12 cellular contexts compared by ENCODE assay signal in genomic region chr10:14779053-14779649, GRCh38. TPM values are rescaled to one million over a fixed set of nuclear protein-coding genes. Genes with fewer than 3 reads are reported as not detected.
A peak's percentile ranks its signal among the peaks of the same experiment; 100 is the strongest.
DNase-seq lines count a peak whose midpoint lies in the region; ATAC-seq and TF ChIP-seq lines count a peak whose summit lies in the region.
"Had no signal": no experiment of that assay in that cellular context is flagged by ENCODE, and none has a peak within 500 bp of the region (broad histone marks: within the 10 kb centered on the region; RNA-seq: fewer than 3 reads in every experiment).

No MANE protein-coding gene starts in this region.

- H3K27ac ChIP-seq in GM23338 (ENCODE audit: low read depth) (no peak overlapping the region), right cardiac atrium (ENCODE audit: low read length) (no peak overlapping the region)
- H3K27ac ChIP-seq: HL-60, suprapubic skin had no signal

- H3K9me3 ChIP-seq in right cardiac atrium (ENCODE audit: control insufficient read depth, low read length), result no peaks in the 10 kb centered on the region
- H3K9me3 ChIP-seq: suprapubic skin had no signal

- no peaks in the 10 kb centered on the region for H4K20me1 ChIP-seq in GM23338 (replicated peaks; ENCODE audit: insufficient read depth)

- no peaks in the 10 kb centered on the region for H3F3A ChIP-seq in GM23338 (replicated peaks; ENCODE audit: low read depth)

- no peaks in the 10 kb centered on the region for H3K79me2 ChIP-seq in GM23338 (replicated peaks; ENCODE audit: insufficient read depth)

- intact Hi-C loops in right cardiac atrium (cut with DNase I), result no loop called here
- intact Hi-C loops in activated T-helper 2 cell treated with anti-CD3 and anti-CD28 coated beads, Interferon-gamma antibody, Interleukin-2, Interleukin-4, amounts not matched to agents 10 μg/mL and 5 μg/mL and 100 μg/mL, durations not matched to agents 14 hours and 24 hours and 36 hours (cut with micrococcal nuclease), result no loop called here

- no peaks in the 10 kb centered on the region for H3K36me3 ChIP-seq in GM23338 (ENCODE audit: insufficient read depth)
- H3K36me3 ChIP-seq: suprapubic skin had no signal

- 57% methylated on average over 6 of the region's 6 CpGs for WGBS in right cardiac atrium

- no peaks in the 10 kb centered on the region for H3K4me1 ChIP-seq in GM23338 (ENCODE audit: insufficient read depth)
- H3K4me1 ChIP-seq in right cardiac atrium (ENCODE audit: control insufficient read depth, insufficient read depth, low read length), result peaks cover 2% of the 10 kb centered on the region
- H3K4me1 ChIP-seq: suprapubic skin had no signal

- no peak overlapping the region for H3K4me2 ChIP-seq in GM23338

- H3K36me3 Mint-ChIP-seq in GM23338 (ENCODE audit: low read depth) (no peaks in the 10 kb centered on the region), type B pancreatic cell (no peaks in the 10 kb centered on the region)
- H3K36me3 Mint-ChIP-seq in activated T-helper 2 cell treated with anti-CD3 and anti-CD28 coated beads, Interferon-gamma antibody, Interleukin-2, Interleukin-4, amounts not matched to agents 10 μg/mL and 5 μg/mL and 100 μg/mL, durations not matched to agents 14 hours and 24 hours and 36 hours (ENCODE audit: low read depth), result no peaks in the 10 kb centered on the region

- H3K27me3 Mint-ChIP-seq in GM23338 (ENCODE audit: insufficient read depth, low read depth, poor library complexity) (peaks cover 7% of the 10 kb centered on the region), type B pancreatic cell (no peaks in the 10 kb centered on the region)
- peaks cover 4% of the 10 kb centered on the region for H3K27me3 Mint-ChIP-seq in activated T-helper 2 cell treated with anti-CD3 and anti-CD28 coated beads, Interferon-gamma antibody, Interleukin-2, Interleukin-4, amounts not matched to agents 10 μg/mL and 5 μg/mL and 100 μg/mL, durations not matched to agents 14 hours and 24 hours and 36 hours (ENCODE audit: low read depth)
- H3K27me3 Mint-ChIP-seq: activated CD4-positive, alpha-beta T cell treated with anti-CD3 and anti-CD28 coated beads for 36 hours had no signal

- H3K9me2 ChIP-seq in GM23338 (ENCODE audit: insufficient read depth), result no peaks in the 10 kb centered on the region

- H3K4me3 Mint-ChIP-seq in GM23338 (no peak overlapping the region), type B pancreatic cell (no peak overlapping the region)
- no peak overlapping the region for H3K4me3 Mint-ChIP-seq in activated T-helper 2 cell treated with anti-CD3 and anti-CD28 coated beads, Interferon-gamma antibody, Interleukin-2, Interleukin-4, amounts not matched to agents 10 μg/mL and 5 μg/mL and 100 μg/mL, durations not matched to agents 14 hours and 24 hours and 36 hours (ENCODE audit: low read depth)
- H3K4me3 Mint-ChIP-seq: activated CD4-positive, alpha-beta T cell treated with anti-CD3 and anti-CD28 coated beads for 36 hours; activated T-helper 1 cell treated with anti-CD3 and anti-CD28 coated beads, Interleukin-12 subunit alpha, Interleukin-12 subunit beta, Interleukin-2, Interleukin-4 antibody, amounts not matched to agents 30 ng/mL and 10 ng/mL and 1 ng/mL, durations not matched to agents 14 hours and 24 hours and 36 hours had no signal

- H3K27me3 ChIP-seq in GM23338 (ENCODE audit: insufficient read depth) (no peaks in the 10 kb centered on the region), right cardiac atrium (ENCODE audit: control insufficient read depth, insufficient read depth) (no peaks in the 10 kb centered on the region)
- H3K27me3 ChIP-seq: suprapubic skin had no signal

- H3K27ac Mint-ChIP-seq in GM23338, result no peak overlapping the region
- H3K27ac Mint-ChIP-seq in type B pancreatic cell, result peak overlapping the region; percentile 71
- no peak overlapping the region for H3K27ac Mint-ChIP-seq in activated T-helper 2 cell treated with anti-CD3 and anti-CD28 coated beads, Interferon-gamma antibody, Interleukin-2, Interleukin-4, amounts not matched to agents 10 μg/mL and 5 μg/mL and 100 μg/mL, durations not matched to agents 14 hours and 24 hours and 36 hours
- H3K27ac Mint-ChIP-seq: activated CD4-positive, alpha-beta T cell treated with anti-CD3 and anti-CD28 coated beads for 36 hours; activated T-helper 1 cell treated with anti-CD3 and anti-CD28 coated beads, Interleukin-12 subunit alpha, Interleukin-12 subunit beta, Interleukin-2, Interleukin-4 antibody, amounts not matched to agents 30 ng/mL and 10 ng/mL and 1 ng/mL, durations not matched to agents 14 hours and 24 hours and 36 hours had no signal

- 0 out of 2 replicates have a peak overlapping the region, but pooled peaks have one; percentile 52 for H2AFZ ChIP-seq in GM23338

- TF ChIP-seq CTCF in GM23338 (conservative IDR thresholded peaks at IDR 0.05; ENCODE audit: low read depth in 2 of 2), result no peak
- no peak for TF ChIP-seq CTCF in cardiac fibroblast (IDR thresholded peaks at IDR 0.05; ENCODE audit: low read depth, low read length)
- TF ChIP-seq CTCF in type B pancreatic cell (conservative IDR thresholded peaks at IDR 0.05), result no peak

- H3K9me3 Mint-ChIP-seq in GM23338 (no peaks in the 10 kb centered on the region), type B pancreatic cell (no peaks in the 10 kb centered on the region)
- peaks cover under 1% of the 10 kb centered on the region for H3K9me3 Mint-ChIP-seq in activated T-helper 2 cell treated with anti-CD3 and anti-CD28 coated beads, Interferon-gamma antibody, Interleukin-2, Interleukin-4, amounts not matched to agents 10 μg/mL and 5 μg/mL and 100 μg/mL, durations not matched to agents 14 hours and 24 hours and 36 hours

- DNase-seq in GM23338 (ENCODE audit: low spot score), result no peak
- peak; percentile 12 to 51 for DNase-seq in cardiac fibroblast (ENCODE audit: low read depth in 2 of 2)
- no peak for DNase-seq in right cardiac atrium
- DNase-seq in type B pancreatic cell (ENCODE audit: extremely low spot score, unreplicated experiment), result no peak
- DNase-seq in activated T-helper 2 cell treated with anti-CD3 and anti-CD28 coated beads, Interferon-gamma antibody, Interleukin-2, Interleukin-4, amounts not matched to agents 10 μg/mL and 5 μg/mL and 100 μg/mL, durations not matched to agents 14 hours and 24 hours and 36 hours (ENCODE audit: low spot score), result no peak
- no peak for DNase-seq in stimulated activated CD4-positive, alpha-beta T cell treated with anti-CD3 and anti-CD28 coated beads, Interleukin-12 subunit alpha, Interleukin-12 subunit beta, amount 100 ng/mL, for 4 hours
- DNase-seq: activated CD4-positive, alpha-beta T cell treated with anti-CD3 and anti-CD28 coated beads for 36 hours had no signal

- 0 out of 3 replicates have a peak, but pooled peaks cover 3% of the 10 kb centered on the region for H3K4me1 Mint-ChIP-seq in GM23338
- no peaks in the 10 kb centered on the region for H3K4me1 Mint-ChIP-seq in type B pancreatic cell (ENCODE audit: unreplicated experiment)
- H3K4me1 Mint-ChIP-seq in activated T-helper 2 cell treated with anti-CD3 and anti-CD28 coated beads, Interferon-gamma antibody, Interleukin-2, Interleukin-4, amounts not matched to agents 10 μg/mL and 5 μg/mL and 100 μg/mL, durations not matched to agents 14 hours and 24 hours and 36 hours (ENCODE audit: low read depth), result peaks cover 12% of the 10 kb centered on the region

- H3K4me3 ChIP-seq in GM23338 (no peak overlapping the region), cardiac fibroblast (replicated peaks in 1 of 2; ENCODE audit: low read depth in 2 of 2, low read length in 2 of 2) (no peak overlapping the region), right cardiac atrium (ENCODE audit: low read length) (no peak overlapping the region)
- H3K4me3 ChIP-seq: suprapubic skin had no signal

- no peak for ATAC-seq in GM23338
- peak; percentile 44 to 71 for ATAC-seq in right cardiac atrium
- no peak for ATAC-seq in HG03354 (IDR thresholded peaks at IDR 0.05; ENCODE audit: poor library complexity, severe bottlenecking, unreplicated experiment)
- ATAC-seq: activated CD4-positive, alpha-beta T cell treated with anti-CD3 and anti-CD28 coated beads for 36 hours had no signal

TF ChIP-seq in GM23338, 12 proteins besides CTCF, POLR2A, EP300 and RAD21 (continues in another document):
- TF ChIP-seq EZH2 (IDR thresholded peaks at IDR 0.05; ENCODE audit: low read depth, unreplicated experiment), result no peak

RNA-seq across cellular contexts. Expression of gene FAM107B, which starts 4.5 kb away (rescaled TPM):
- 17.6 and 20.5 TPM in 2 replicates for total RNA-seq in GM23338 (2014; rRNA removed; shearing (Covaris generic))
- polyA plus RNA-seq in GM23338 (2016; fragmentation: Nextera tagmentation; extraction: Ambion mirVana) (11.0 and 16.0 TPM in 2 replicates), right cardiac atrium (4.3 TPM)
- total RNA-seq in right cardiac atrium (10 to 100 TPM in 2 of 4 donors, 1 to 10 TPM in 2; 7.5 to 18.7 (median 10.0) TPM), type B pancreatic cell (ENCODE audit: low replicate concordance) (46.7 and 50.9 TPM in 2 replicates)
- total RNA-seq in activated T-helper 2 cell treated with anti-CD3 and anti-CD28 coated beads, Interferon-gamma antibody, Interleukin-2, Interleukin-4, amounts not matched to agents 10 μg/mL and 5 μg/mL and 100 μg/mL, durations not matched to agents 14 hours and 24 hours and 36 hours, result 99.4 and 103 TPM in 2 replicates

RNA-seq across cellular contexts. Expression of gene CDNF, which starts 58.7 kb away (rescaled TPM):
- 1.1 and 2.2 TPM in 2 replicates for total RNA-seq in GM23338 (2014; rRNA removed; shearing (Covaris generic))
- polyA plus RNA-seq in GM23338 (2016; fragmentation: Nextera tagmentation; extraction: Ambion mirVana) (0.26 and 0.77 TPM in 2 replicates), right cardiac atrium (4.5 TPM)
- total RNA-seq in right cardiac atrium (1 to 10 TPM; 1.9 to 6.7 (median 2.6) TPM), type B pancreatic cell (ENCODE audit: low replicate concordance) (1.1 and 1.3 TPM in 2 replicates)
- total RNA-seq in activated T-helper 2 cell treated with anti-CD3 and anti-CD28 coated beads, Interferon-gamma antibody, Interleukin-2, Interleukin-4, amounts not matched to agents 10 μg/mL and 5 μg/mL and 100 μg/mL, durations not matched to agents 14 hours and 24 hours and 36 hours, result 0.39 and 0.67 TPM in 2 replicates
- total RNA-seq: epithelial cell of proximal tubule had no signal

RNA-seq across cellular contexts. Expression of gene HSPA14, which starts 59.0 kb away (rescaled TPM):
- 32.4 and 35.8 TPM in 2 replicates for total RNA-seq in GM23338 (2014; rRNA removed; shearing (Covaris generic))
- polyA plus RNA-seq in GM23338 (2016; fragmentation: Nextera tagmentation; extraction: Ambion mirVana) (46.5 and 48.1 TPM in 2 replicates), right cardiac atrium (9.5 TPM)
- total RNA-seq in right cardiac atrium (10 to 100 TPM in 1 of 4 donors, 1 to 10 TPM in 3; 7.4 to 10.0 (median 8.9) TPM), type B pancreatic cell (ENCODE audit: low replicate concordance) (10.6 and 17.3 TPM in 2 replicates)
- total RNA-seq in activated T-helper 2 cell treated with anti-CD3 and anti-CD28 coated beads, Interferon-gamma antibody, Interleukin-2, Interleukin-4, amounts not matched to agents 10 μg/mL and 5 μg/mL and 100 μg/mL, durations not matched to agents 14 hours and 24 hours and 36 hours, result 34.1 and 34.5 TPM in 2 replicates

RNA-seq across cellular contexts. Expression of gene MSANTD7, which starts 59.0 kb away (rescaled TPM):
- total RNA-seq in GM23338 (2014; rRNA removed; shearing (Covaris generic)), result 18.7 and 19.8 TPM in 2 replicates
- polyA plus RNA-seq in GM23338 (2016; fragmentation: Nextera tagmentation; extraction: Ambion mirVana), result 4.9 and 5.3 TPM in 2 replicates
- 1 to 10 TPM; 4.6 to 6.1 (median 5.4) TPM for total RNA-seq in right cardiac atrium
- 2.5 TPM for polyA plus RNA-seq in right cardiac atrium
- total RNA-seq in type B pancreatic cell (ENCODE audit: low replicate concordance), result 15.3 and 18.1 TPM in 2 replicates
- total RNA-seq in activated T-helper 2 cell treated with anti-CD3 and anti-CD28 coated beads, Interferon-gamma antibody, Interleukin-2, Interleukin-4, amounts not matched to agents 10 μg/mL and 5 μg/mL and 100 μg/mL, durations not matched to agents 14 hours and 24 hours and 36 hours, result 22.3 and 25.6 TPM in 2 replicates

Comparison
In these comparisons a context has a peak if more than half of its experiments do, and no peak if none do; other contexts are left out.
1. ATAC-seq: peak in right cardiac atrium (2 of 2); none in GM23338 (single experiment) and HG03354 (single experiment).
2. DNase-seq: peak in cardiac fibroblast (2 of 2); none in GM23338 (single experiment), right cardiac atrium (0 of 3), type B pancreatic cell (single experiment), activated T-helper 2 cell treated with anti-CD3 and anti-CD28 coated beads, Interferon-gamma antibody, Interleukin-2, Interleukin-4, amounts not matched to agents 10 μg/mL and 5 μg/mL and 100 μg/mL, durations not matched to agents 14 hours and 24 hours and 36 hours (single experiment) and stimulated activated CD4-positive, alpha-beta T cell treated with anti-CD3 and anti-CD28 coated beads, Interleukin-12 subunit alpha, Interleukin-12 subunit beta, amount 100 ng/mL, for 4 hours (single experiment).